In genomic region chr17:79203016-79203415, GRCh38 we compare ENCODE assay signal across 1 cellular context.
TF ChIP-seq lines count a peak whose summit lies in the region.

No MANE protein-coding gene starts in this region.

TF ChIP-seq in H1, 55 proteins besides CTCF, POLR2A, EP300 and RAD21:
- TF ChIP-seq KDM5A (IDR thresholded peaks at IDR 0.05; ENCODE audit: low read length) (no peak), NANOG (IDR thresholded peaks at IDR 0.05; ENCODE audit: insufficient read depth, low read depth, low read length, poor library complexity, severe bottlenecking) (no peak), KDM4A (IDR thresholded peaks at IDR 0.05; ENCODE audit: low read depth, low read length, severe bottlenecking) (no peak), JUND (IDR thresholded peaks at IDR 0.05; ENCODE audit: low read length) (no peak), CEBPB (IDR thresholded peaks at IDR 0.05; ENCODE audit: low read depth, low read length) (no peak), HDAC2 (IDR thresholded peaks at IDR 0.05; ENCODE audit: borderline replicate concordance in 1 of 2, low read depth in 2 of 2, low read length in 2 of 2) (no peak), CBX8 (IDR thresholded peaks at IDR 0.05; ENCODE audit: borderline replicate concordance, low read depth, low read length) (no peak), CTBP2 (IDR thresholded peaks at IDR 0.05; ENCODE audit: borderline replicate concordance, insufficient read depth, insufficient read length, low read length) (no peak), JUN (IDR thresholded peaks at IDR 0.05; ENCODE audit: low read depth, low read length) (no peak), USF2 (IDR thresholded peaks at IDR 0.05; ENCODE audit: low read length) (no peak), KDM1A (IDR thresholded peaks at IDR 0.05; ENCODE audit: borderline replicate concordance, low read length) (no peak), PHF8 (conservative IDR thresholded peaks at IDR 0.05; ENCODE audit: low read depth, low read length) (no peak), BACH1 (IDR thresholded peaks at IDR 0.05; ENCODE audit: low read length) (no peak)
